Comparison of ENCODE assay signal across 8 cellular contexts in the genomic region with DNA sequence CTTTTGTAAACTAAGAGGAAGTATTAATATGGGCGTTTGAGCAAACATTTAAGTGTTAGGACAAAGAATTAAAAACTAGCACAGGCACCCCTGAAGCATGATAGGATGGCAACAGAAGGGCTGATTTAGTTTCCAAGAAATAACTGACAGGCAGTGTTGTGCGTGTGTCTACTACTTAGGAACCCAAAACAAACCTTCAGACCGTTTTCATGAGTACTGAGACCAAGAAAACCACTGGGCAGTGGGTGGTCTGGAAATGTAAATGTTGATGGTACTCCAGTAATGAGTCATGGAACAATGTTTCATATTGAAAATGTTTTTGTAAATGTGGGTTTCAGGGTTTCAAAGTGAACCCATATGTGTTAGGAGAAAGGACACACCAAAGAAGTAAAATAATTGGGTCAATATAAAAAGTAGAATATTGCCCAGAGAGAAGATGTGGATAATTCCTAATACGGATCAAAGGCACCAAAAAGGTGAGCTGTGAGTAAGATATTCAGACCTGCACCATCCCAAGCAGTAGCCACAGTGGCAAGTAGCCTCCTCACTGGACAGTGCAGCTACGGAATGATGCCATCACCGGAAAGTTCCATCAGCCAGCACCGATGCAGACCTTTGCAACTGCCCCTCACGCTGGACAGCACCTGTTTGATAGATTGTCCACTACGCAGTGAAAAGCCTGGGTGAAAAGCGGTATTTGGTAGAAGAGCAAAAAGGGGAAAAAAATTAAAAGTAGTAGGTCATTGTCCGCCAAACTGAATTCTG. TPM values are rescaled to one million over a fixed set of nuclear protein-coding genes. Genes with fewer than 3 reads are reported as not detected.
DNase-seq lines count a peak whose midpoint lies in the region; ATAC-seq and TF ChIP-seq lines count a peak whose summit lies in the region.
"Not testable (repeated sequence)": the region's sequence is repeated elsewhere in the genome, so short reads cannot be mapped to it uniquely, and the experiment has no call there.

No MANE protein-coding gene starts in this region.

- not testable (repeated sequence) for H3K27ac ChIP-seq in PC-3 (ENCODE audit: low read length)

- not testable (repeated sequence) for H3K9me2 ChIP-seq in PC-3 (replicated peaks; ENCODE audit: low read length)

- not testable (repeated sequence) for H3K4me2 ChIP-seq in PC-3 (ENCODE audit: low read length)

- H3K36me3 ChIP-seq in PC-3 (ENCODE audit: low read depth, low read length) = not testable (repeated sequence)

- peak overlapping the region; percentile 3 for H3K27ac Mint-ChIP-seq in activated CD4-positive, alpha-beta T cell treated with anti-CD3 and anti-CD28 coated beads, Interleukin-2, amount 10 ng/mL, durations not matched to agents 7 days and 5 days
- peak overlapping the region; percentile 94 for H3K27ac Mint-ChIP-seq in activated T-helper 1 cell treated with anti-CD3 and anti-CD28 coated beads, Interleukin-12 subunit alpha, Interleukin-12 subunit beta, Interleukin-2, Interleukin-4 antibody, amounts not matched to agents 30 ng/mL and 10 ng/mL and 1 ng/mL, durations not matched to agents 14 hours and 24 hours and 36 hours
- H3K27ac Mint-ChIP-seq in activated naive CD8-positive, alpha-beta T cell treated with anti-CD3 and anti-CD28 coated beads, Interleukin-2, amount 50 U/mL, for 24 hours = peak overlapping the region; percentile 73
- H3K27ac Mint-ChIP-seq in chondrocyte (ENCODE audit: unreplicated experiment) (peak overlapping the region; percentile 41), nephron progenitor cell (peak overlapping the region; percentile 12)
- peak overlapping the region; percentile 87 for H3K27ac Mint-ChIP-seq in stimulated activated memory B cell treated with anti-CD40 and anti-IgM and Interleukin-4, amounts not matched to agents 10 μg/mL and 1 μg/mL and 100 μg/mL, for 72 hours

- H3K9me3 ChIP-seq in PC-3 (ENCODE audit: low read length) = not testable (repeated sequence)

- not testable (repeated sequence) for H3F3A ChIP-seq in PC-3 (ENCODE audit: low read length, unreplicated experiment)

- not testable (repeated sequence) for TF ChIP-seq CTCF in PC-3 (conservative IDR thresholded peaks at IDR 0.05; ENCODE audit: low read depth, low read length); chondrocyte (IDR thresholded peaks at IDR 0.05); nephron progenitor cell (IDR thresholded peaks at IDR 0.05)

- H3K36me3 Mint-ChIP-seq in activated CD4-positive, alpha-beta T cell treated with anti-CD3 and anti-CD28 coated beads, Interleukin-2, amount 10 ng/mL, durations not matched to agents 7 days and 5 days (ENCODE audit: low read depth) = peaks cover 45% of the 10 kb centered on the region
- peaks cover 58% of the 10 kb centered on the region for H3K36me3 Mint-ChIP-seq in activated T-helper 1 cell treated with anti-CD3 and anti-CD28 coated beads, Interleukin-12 subunit alpha, Interleukin-12 subunit beta, Interleukin-2, Interleukin-4 antibody, amounts not matched to agents 30 ng/mL and 10 ng/mL and 1 ng/mL, durations not matched to agents 14 hours and 24 hours and 36 hours (ENCODE audit: low read depth)
- peaks cover 49% of the 10 kb centered on the region for H3K36me3 Mint-ChIP-seq in activated naive CD8-positive, alpha-beta T cell treated with anti-CD3 and anti-CD28 coated beads, Interleukin-2, amount 50 U/mL, for 24 hours (ENCODE audit: low read depth)
- H3K36me3 Mint-ChIP-seq in chondrocyte (ENCODE audit: low read depth) (peaks cover 38% of the 10 kb centered on the region), nephron progenitor cell (ENCODE audit: low read depth) (peaks cover 62% of the 10 kb centered on the region)
- peaks cover 53% of the 10 kb centered on the region for H3K36me3 Mint-ChIP-seq in stimulated activated memory B cell treated with anti-CD40 and anti-IgM and Interleukin-4, amounts not matched to agents 10 μg/mL and 1 μg/mL and 100 μg/mL, for 72 hours

- not testable (repeated sequence) for H3K4me3 ChIP-seq in PC-3 (ENCODE audit: low read length)

- POLR2A ChIA-PET in PC-3 (lab: Charles Lee; ENCODE audit: unreplicated experiment); activated CD4-positive, alpha-beta T cell treated with anti-CD3 and anti-CD28 coated beads, Interleukin-2, amount 10 ng/mL, durations not matched to agents 7 days and 5 days (lab: Charles Lee): not testable (repeated sequence)

- H3K27me3 Mint-ChIP-seq in activated CD4-positive, alpha-beta T cell treated with anti-CD3 and anti-CD28 coated beads, Interleukin-2, amount 10 ng/mL, durations not matched to agents 7 days and 5 days; activated T-helper 1 cell treated with anti-CD3 and anti-CD28 coated beads, Interleukin-12 subunit alpha, Interleukin-12 subunit beta, Interleukin-2, Interleukin-4 antibody, amounts not matched to agents 30 ng/mL and 10 ng/mL and 1 ng/mL, durations not matched to agents 14 hours and 24 hours and 36 hours (ENCODE audit: insufficient read depth); activated naive CD8-positive, alpha-beta T cell treated with anti-CD3 and anti-CD28 coated beads, Interleukin-2, amount 50 U/mL, for 24 hours; chondrocyte (ENCODE audit: low read depth); nephron progenitor cell (ENCODE audit: low read depth, poor library complexity); stimulated activated memory B cell treated with anti-CD40 and anti-IgM and Interleukin-4, amounts not matched to agents 10 μg/mL and 1 μg/mL and 100 μg/mL, for 72 hours: not testable (repeated sequence)

- H3K79me2 ChIP-seq in PC-3 (ENCODE audit: low read length) = not testable (repeated sequence)

- BruUV-seq in PC-3 (replicated peaks; lab: Mats Ljungman, UMichigan) = TSS peak; percentile 2

- H3K4me1 Mint-ChIP-seq in activated CD4-positive, alpha-beta T cell treated with anti-CD3 and anti-CD28 coated beads, Interleukin-2, amount 10 ng/mL, durations not matched to agents 7 days and 5 days; nephron progenitor cell: not testable (repeated sequence)
- H3K4me1 Mint-ChIP-seq in activated T-helper 1 cell treated with anti-CD3 and anti-CD28 coated beads, Interleukin-12 subunit alpha, Interleukin-12 subunit beta, Interleukin-2, Interleukin-4 antibody, amounts not matched to agents 30 ng/mL and 10 ng/mL and 1 ng/mL, durations not matched to agents 14 hours and 24 hours and 36 hours (ENCODE audit: low read depth) = peaks cover 39% of the 10 kb centered on the region
- peaks cover 29% of the 10 kb centered on the region for H3K4me1 Mint-ChIP-seq in activated naive CD8-positive, alpha-beta T cell treated with anti-CD3 and anti-CD28 coated beads, Interleukin-2, amount 50 U/mL, for 24 hours
- peaks cover 37% of the 10 kb centered on the region for H3K4me1 Mint-ChIP-seq in chondrocyte (ENCODE audit: low read depth)
- H3K4me1 Mint-ChIP-seq in stimulated activated memory B cell treated with anti-CD40 and anti-IgM and Interleukin-4, amounts not matched to agents 10 μg/mL and 1 μg/mL and 100 μg/mL, for 72 hours = peaks cover 33% of the 10 kb centered on the region

- CTCF ChIA-PET in PC-3 (lab: Charles Lee) = not testable (repeated sequence)
- CTCF ChIA-PET in activated CD4-positive, alpha-beta T cell treated with anti-CD3 and anti-CD28 coated beads, Interleukin-2, amount 10 ng/mL, durations not matched to agents 7 days and 5 days (lab: Charles Lee) = interaction anchor here (0.7 to 0.8 kb wide), 2 partner anchors 25 to 112 kb away, joined by 3 read pairs; no protein-coding TSS in a partner anchor

- intact Hi-C loops in PC-3 (cut with micrococcal nuclease) = not testable (repeated sequence)
- intact Hi-C loops in activated T-helper 1 cell treated with anti-CD3 and anti-CD28 coated beads, Interleukin-12 subunit alpha, Interleukin-12 subunit beta, Interleukin-2, Interleukin-4 antibody, amounts not matched to agents 30 ng/mL and 10 ng/mL and 1 ng/mL, durations not matched to agents 14 hours and 24 hours and 36 hours (cut with micrococcal nuclease) = loop anchor here (1.0 to 5.0 kb wide), 3 partner anchors 9 to 491 kb away; partner anchors contain the start of gene TNK2

- H3K4me3 Mint-ChIP-seq in activated CD4-positive, alpha-beta T cell treated with anti-CD3 and anti-CD28 coated beads, Interleukin-2, amount 10 ng/mL, durations not matched to agents 7 days and 5 days; chondrocyte (ENCODE audit: unreplicated experiment); nephron progenitor cell: not testable (repeated sequence)
- H3K4me3 Mint-ChIP-seq in activated T-helper 1 cell treated with anti-CD3 and anti-CD28 coated beads, Interleukin-12 subunit alpha, Interleukin-12 subunit beta, Interleukin-2, Interleukin-4 antibody, amounts not matched to agents 30 ng/mL and 10 ng/mL and 1 ng/mL, durations not matched to agents 14 hours and 24 hours and 36 hours = peak overlapping the region; percentile 56
- peak overlapping the region; percentile 21 for H3K4me3 Mint-ChIP-seq in activated naive CD8-positive, alpha-beta T cell treated with anti-CD3 and anti-CD28 coated beads, Interleukin-2, amount 50 U/mL, for 24 hours
- peak overlapping the region; percentile 56 for H3K4me3 Mint-ChIP-seq in stimulated activated memory B cell treated with anti-CD40 and anti-IgM and Interleukin-4, amounts not matched to agents 10 μg/mL and 1 μg/mL and 100 μg/mL, for 72 hours

- not testable (repeated sequence) for H3K9ac ChIP-seq in PC-3 (ENCODE audit: low read length)

- H3K9me3 Mint-ChIP-seq in activated CD4-positive, alpha-beta T cell treated with anti-CD3 and anti-CD28 coated beads, Interleukin-2, amount 10 ng/mL, durations not matched to agents 7 days and 5 days; activated T-helper 1 cell treated with anti-CD3 and anti-CD28 coated beads, Interleukin-12 subunit alpha, Interleukin-12 subunit beta, Interleukin-2, Interleukin-4 antibody, amounts not matched to agents 30 ng/mL and 10 ng/mL and 1 ng/mL, durations not matched to agents 14 hours and 24 hours and 36 hours; activated naive CD8-positive, alpha-beta T cell treated with anti-CD3 and anti-CD28 coated beads, Interleukin-2, amount 50 U/mL, for 24 hours; chondrocyte (ENCODE audit: low read depth); nephron progenitor cell; stimulated activated memory B cell treated with anti-CD40 and anti-IgM and Interleukin-4, amounts not matched to agents 10 μg/mL and 1 μg/mL and 100 μg/mL, for 72 hours: not testable (repeated sequence)

- H2AFZ ChIP-seq in PC-3 (ENCODE audit: low read length) = not testable (repeated sequence)

- H3K4me1 ChIP-seq in PC-3 (ENCODE audit: insufficient read depth, low read length) = not testable (repeated sequence)

- H4K20me1 ChIP-seq in PC-3 (ENCODE audit: low read length) = not testable (repeated sequence)

- ATAC-seq in PC-3 = not testable (repeated sequence)
- peak; percentile 10 for ATAC-seq in activated naive CD8-positive, alpha-beta T cell treated with anti-CD3 and anti-CD28 coated beads, Interleukin-2, amount 50 U/mL, for 24 hours
- ATAC-seq in stimulated activated memory B cell treated with anti-CD40 and anti-IgM and Interleukin-4, amounts not matched to agents 10 μg/mL and 1 μg/mL and 100 μg/mL, for 72 hours = peak; percentile 46

- DNase-seq in D341Med (ENCODE audit: low spot score) (peak; percentile 37), PC-3 (peak; percentile 1)
- DNase-seq in activated CD4-positive, alpha-beta T cell treated with anti-CD3 and anti-CD28 coated beads, Interleukin-2, amount 10 ng/mL, durations not matched to agents 7 days and 5 days; activated T-helper 1 cell treated with anti-CD3 and anti-CD28 coated beads, Interleukin-12 subunit alpha, Interleukin-12 subunit beta, Interleukin-2, Interleukin-4 antibody, amounts not matched to agents 30 ng/mL and 10 ng/mL and 1 ng/mL, durations not matched to agents 14 hours and 24 hours and 36 hours (ENCODE audit: low spot score); activated naive CD8-positive, alpha-beta T cell treated with anti-CD3 and anti-CD28 coated beads, Interleukin-2, amount 50 U/mL, for 24 hours; chondrocyte (ENCODE audit: low spot score); nephron progenitor cell: not testable (repeated sequence)

- H3K27me3 ChIP-seq in PC-3 (ENCODE audit: low read length) = not testable (repeated sequence)

RNA-seq across cellular contexts. Expression of gene MUC20, which starts 29.0 kb away (rescaled TPM):
- total RNA-seq in PC-3 (2014; rRNA removed) (0.69 and 2.2 TPM in 2 replicates), chondrocyte (2.2 to 8.4 TPM (median 3.0 TPM) in 3 replicates)
- 1 to 10 TPM; 1.2 to 1.4 TPM for total RNA-seq in activated CD4-positive, alpha-beta T cell treated with anti-CD3 and anti-CD28 coated beads, Interleukin-2, amount 10 ng/mL, durations not matched to agents 7 days and 5 days
- 5.0 and 6.6 TPM in 2 replicates for total RNA-seq in activated T-helper 1 cell treated with anti-CD3 and anti-CD28 coated beads, Interleukin-12 subunit alpha, Interleukin-12 subunit beta, Interleukin-2, Interleukin-4 antibody, amounts not matched to agents 30 ng/mL and 10 ng/mL and 1 ng/mL, durations not matched to agents 14 hours and 24 hours and 36 hours

Comparison
In these comparisons a context has a peak if more than half of its experiments do, and no peak if none do; other contexts are left out.
1. H3K27ac Mint-ChIP-seq: peak in every context shown above with its lines; median percentile 94 in activated T-helper 1 cell treated with anti-CD3 and anti-CD28 coated beads, Interleukin-12 subunit alpha, Interleukin-12 subunit beta, Interleukin-2, Interleukin-4 antibody, amounts not matched to agents 30 ng/mL and 10 ng/mL and 1 ng/mL, durations not matched to agents 14 hours and 24 hours and 36 hours; 87 in stimulated activated memory B cell treated with anti-CD40 and anti-IgM and Interleukin-4, amounts not matched to agents 10 μg/mL and 1 μg/mL and 100 μg/mL, for 72 hours; 73 in activated naive CD8-positive, alpha-beta T cell treated with anti-CD3 and anti-CD28 coated beads, Interleukin-2, amount 50 U/mL, for 24 hours; 41 in chondrocyte; 12 in nephron progenitor cell; 3 in activated CD4-positive, alpha-beta T cell treated with anti-CD3 and anti-CD28 coated beads, Interleukin-2, amount 10 ng/mL, durations not matched to agents 7 days and 5 days.